Comparison of ENCODE assay signal across 24 cellular contexts in genomic region chr10:31059323-31059722, GRCh38.
"Had no signal": no experiment of that assay in that cellular context is flagged by ENCODE, and none has a peak within 500 bp of the region (broad histone marks: within the 10 kb centered on the region; RNA-seq: fewer than 3 reads in every experiment).

No MANE protein-coding gene starts in this region.

- H3K27me3 Mint-ChIP-seq: activated CD8-positive, alpha-beta T cell treated with anti-CD3 and anti-CD28 coated beads for 36 hours; activated naive CD4-positive, alpha-beta T cell treated with anti-CD3 and anti-CD28 coated beads, Interleukin-2, amount 50 U/mL, for 24 hours had no signal

- DNase-seq: activated CD4-positive, alpha-beta T cell treated with anti-CD3 and anti-CD28 coated beads for 4 hours; activated CD8-positive, alpha-beta T cell treated with anti-CD3 and anti-CD28 coated beads for 36 hours; activated effector memory CD4-positive, alpha-beta T cell treated with Interleukin-2 at 50 U/mL for 16 hours; activated T-cell treated with anti-CD3 and anti-CD28 coated beads, Interleukin-2, amount 50 U/mL, for 4 hours; amniotic stem cell; body of pancreas; central memory CD4-positive, alpha-beta T cell; effector CD8-positive, alpha-beta T cell; heart right ventricle; islet precursor cell; mucosa of descending colon; naive thymus-derived CD4-positive, alpha-beta T cell; retina; thyroid gland had no signal

- H3K36me3 ChIP-seq: gastroesophageal sphincter, heart right ventricle, thyroid gland had no signal

- H3K9me3 Mint-ChIP-seq: activated CD8-positive, alpha-beta T cell treated with anti-CD3 and anti-CD28 coated beads for 36 hours; activated naive CD4-positive, alpha-beta T cell treated with anti-CD3 and anti-CD28 coated beads, Interleukin-2, amount 50 U/mL, for 24 hours; activated T-cell treated with anti-CD3 and anti-CD28 coated beads, Interleukin-2, amount 50 U/mL, for 4 hours; stimulated activated memory B cell treated with anti-CD40 and anti-IgM and Interleukin-4, amounts not matched to agents 10 μg/mL and 1 μg/mL and 100 μg/mL, for 72 hours had no signal

- H3K9me3 ChIP-seq: body of pancreas, gastroesophageal sphincter, heart right ventricle, mucosa of descending colon, thyroid gland had no signal

- H3K4me3 ChIP-seq: body of pancreas, coronary artery, gastroesophageal sphincter, heart right ventricle, mucosa of descending colon, thyroid gland had no signal

- H3K9ac ChIP-seq: parathyroid adenoma had no signal

- H3K4me1 ChIP-seq: body of pancreas, parathyroid adenoma had no signal

- H3K4me1 Mint-ChIP-seq: activated naive CD4-positive, alpha-beta T cell treated with anti-CD3 and anti-CD28 coated beads, Interleukin-2, amount 50 U/mL, for 24 hours; memory B cell; naive thymus-derived CD4-positive, alpha-beta T cell; stimulated activated memory B cell treated with anti-CD40 and anti-IgM and Interleukin-4, amounts not matched to agents 10 μg/mL and 1 μg/mL and 100 μg/mL, for 72 hours; WTC11 had no signal

- H3K36me3 Mint-ChIP-seq: activated naive CD4-positive, alpha-beta T cell treated with anti-CD3 and anti-CD28 coated beads, Interleukin-2, amount 50 U/mL, for 24 hours; memory B cell; naive thymus-derived CD4-positive, alpha-beta T cell; stimulated activated memory B cell treated with anti-CD40 and anti-IgM and Interleukin-4, amounts not matched to agents 10 μg/mL and 1 μg/mL and 100 μg/mL, for 72 hours; WTC11 had no signal

- ATAC-seq: activated CD8-positive, alpha-beta T cell treated with anti-CD3 and anti-CD28 coated beads for 36 hours; activated T-cell treated with anti-CD3 and anti-CD28 coated beads, Interleukin-2, amount 50 U/mL, for 4 hours; body of pancreas; gastroesophageal sphincter; heart right ventricle; left lobe of liver; mucosa of descending colon; naive thymus-derived CD4-positive, alpha-beta T cell; stimulated activated memory B cell treated with anti-CD40 and anti-IgM and Interleukin-4, amounts not matched to agents 10 μg/mL and 1 μg/mL and 100 μg/mL, for 72 hours; WTC11 had no signal

- H3K27ac Mint-ChIP-seq: activated CD8-positive, alpha-beta T cell treated with anti-CD3 and anti-CD28 coated beads for 36 hours; memory B cell; naive thymus-derived CD4-positive, alpha-beta T cell; stimulated activated memory B cell treated with anti-CD40 and anti-IgM and Interleukin-4, amounts not matched to agents 10 μg/mL and 1 μg/mL and 100 μg/mL, for 72 hours; WTC11 had no signal

- FAIRE-seq: TTC549 had no signal

- H2AFZ ChIP-seq: parathyroid adenoma had no signal

- H3K4me3 Mint-ChIP-seq: activated CD8-positive, alpha-beta T cell treated with anti-CD3 and anti-CD28 coated beads for 36 hours; activated naive CD4-positive, alpha-beta T cell treated with anti-CD3 and anti-CD28 coated beads, Interleukin-2, amount 50 U/mL, for 24 hours; activated T-cell treated with anti-CD3 and anti-CD28 coated beads, Interleukin-2, amount 50 U/mL, for 4 hours; memory B cell; naive thymus-derived CD4-positive, alpha-beta T cell; stimulated activated memory B cell treated with anti-CD40 and anti-IgM and Interleukin-4, amounts not matched to agents 10 μg/mL and 1 μg/mL and 100 μg/mL, for 72 hours; WTC11 had no signal

- H3K27ac ChIP-seq: body of pancreas, coronary artery, epithelial cell of prostate, gastroesophageal sphincter, parathyroid adenoma, thyroid gland had no signal

- H3K79me2 ChIP-seq: parathyroid adenoma had no signal

- H3K27me3 ChIP-seq: body of pancreas, gastroesophageal sphincter, heart right ventricle, thyroid gland had no signal
